8 cellular contexts compared by ENCODE assay signal in the genomic region with DNA sequence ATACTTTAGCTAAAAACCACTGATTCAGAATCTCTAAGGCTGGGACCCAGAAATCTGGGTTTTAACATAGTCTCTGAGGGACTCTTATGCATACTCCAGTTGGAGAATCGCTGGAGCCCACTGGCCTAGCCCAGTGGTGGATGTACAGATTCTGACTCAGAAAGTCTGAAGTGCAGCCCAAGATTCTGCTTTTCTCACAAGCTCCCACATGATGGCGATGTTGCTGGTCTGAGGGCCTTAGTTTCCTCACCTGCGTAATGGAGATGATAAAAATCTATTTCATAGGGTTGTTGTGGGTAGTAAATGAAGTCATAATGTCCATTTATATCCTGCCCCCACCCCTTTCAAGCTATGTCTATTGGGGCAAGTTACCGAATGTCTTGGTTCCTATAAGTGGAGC. TPM values are rescaled to one million over a fixed set of nuclear protein-coding genes. Genes with fewer than 3 reads are reported as not detected.
DNase-seq lines count a peak whose midpoint lies in the region; ATAC-seq and TF ChIP-seq lines count a peak whose summit lies in the region.

No MANE protein-coding gene starts in this region.

- no peak overlapping the region for H3K27ac Mint-ChIP-seq in activated T-cell treated with anti-CD3 and anti-CD28 coated beads, Interleukin-2, amount 50 U/mL, for 24 hours
- no peak overlapping the region for H3K27ac Mint-ChIP-seq in activated CD8-positive, alpha-beta T cell treated with anti-CD3 and anti-CD28 coated beads for 36 hours

- H3K27me3 Mint-ChIP-seq in activated T-cell treated with anti-CD3 and anti-CD28 coated beads, Interleukin-2, amount 50 U/mL, for 24 hours, result no peaks in the 10 kb centered on the region
- no peaks in the 10 kb centered on the region for H3K27me3 Mint-ChIP-seq in activated CD8-positive, alpha-beta T cell treated with anti-CD3 and anti-CD28 coated beads for 36 hours

- H3K27me3 ChIP-seq in Karpas-422 (ENCODE audit: low read length), result no peaks in the 10 kb centered on the region
- no peaks in the 10 kb centered on the region for H3K27me3 ChIP-seq in upper lobe of right lung

- H4K20me1 ChIP-seq in Karpas-422 (ENCODE audit: insufficient read depth, low read depth, low read length), result no peaks in the 10 kb centered on the region

- peak; percentile 16 for DNase-seq in activated T-cell treated with anti-CD3 and anti-CD28 coated beads for 1 hour (ENCODE audit: low read depth)
- DNase-seq in activated T-cell treated with anti-CD3 and anti-CD28 coated beads, Interleukin-2, amount 50 U/mL, for 24 hours, result no peak
- peak; percentile 82 for DNase-seq in Karpas-422
- peak; percentile 68 for DNase-seq in activated CD8-positive, alpha-beta T cell treated with anti-CD3 and anti-CD28 coated beads for 36 hours
- DNase-seq in islet precursor cell, result peak; percentile 63
- DNase-seq in upper lobe of right lung, result no peak
- DNase-seq in GM19240 (ENCODE audit: insufficient read length, low spot score), result no peak

- H3K9ac ChIP-seq in Karpas-422 (ENCODE audit: low read length), result no peak overlapping the region

- H3K4me1 ChIP-seq in Karpas-422 (ENCODE audit: low read length) (peaks cover 26% of the 10 kb centered on the region), upper lobe of right lung (no peaks in the 10 kb centered on the region)

- H3K36me3 Mint-ChIP-seq in activated T-cell treated with anti-CD3 and anti-CD28 coated beads, Interleukin-2, amount 50 U/mL, for 24 hours (ENCODE audit: low read depth), result no peaks in the 10 kb centered on the region
- H3K36me3 Mint-ChIP-seq in activated CD8-positive, alpha-beta T cell treated with anti-CD3 and anti-CD28 coated beads for 36 hours (ENCODE audit: low read depth), result no peaks in the 10 kb centered on the region

- H3K4me3 ChIP-seq in Karpas-422 (ENCODE audit: low read length), result no peak overlapping the region
- H3K4me3 ChIP-seq in upper lobe of right lung, result no peak overlapping the region

- H3K79me2 ChIP-seq in Karpas-422 (ENCODE audit: low read length), result no peaks in the 10 kb centered on the region

- no peaks in the 10 kb centered on the region for H3K36me3 ChIP-seq in Karpas-422 (ENCODE audit: insufficient read depth, low read length)
- H3K36me3 ChIP-seq in upper lobe of right lung, result no peaks in the 10 kb centered on the region

- H3K9me3 ChIP-seq in Karpas-422 (ENCODE audit: low read length) (no peaks in the 10 kb centered on the region), upper lobe of right lung (no peaks in the 10 kb centered on the region)

- no peaks in the 10 kb centered on the region for H3K9me2 ChIP-seq in Karpas-422 (replicated peaks; ENCODE audit: insufficient read depth, low read length)

- no peak overlapping the region for H2AFZ ChIP-seq in Karpas-422 (ENCODE audit: low read length)

- intact Hi-C loops in activated CD8-positive, alpha-beta T cell treated with anti-CD3 and anti-CD28 coated beads for 36 hours (cut with micrococcal nuclease), result no loop called here
- intact Hi-C loops in upper lobe of right lung (cut with DNase I), result no loop called here

- no peaks in the 10 kb centered on the region for H3K9me3 Mint-ChIP-seq in activated T-cell treated with anti-CD3 and anti-CD28 coated beads, Interleukin-2, amount 50 U/mL, for 24 hours
- no peaks in the 10 kb centered on the region for H3K9me3 Mint-ChIP-seq in activated CD8-positive, alpha-beta T cell treated with anti-CD3 and anti-CD28 coated beads for 36 hours

- POLR2A ChIA-PET in activated CD8-positive, alpha-beta T cell treated with anti-CD3 and anti-CD28 coated beads for 36 hours (lab: Charles Lee), result interaction anchor here (1.0 kb wide), 1 partner anchor 9 kb away, joined by 5 read pairs; no protein-coding TSS in a partner anchor

- CTCF ChIA-PET in activated CD8-positive, alpha-beta T cell treated with anti-CD3 and anti-CD28 coated beads for 36 hours (lab: Charles Lee), result interaction anchor here (0.9 to 4.2 kb wide), 18 partner anchors 9 to 367 kb away, joined by 3 to 48 read pairs (median 5); no protein-coding TSS in a partner anchor

- H3K4me2 ChIP-seq in Karpas-422 (ENCODE audit: low read depth, low read length, poor library complexity, severe bottlenecking), result no peak overlapping the region

- peak; percentile 67 for TF ChIP-seq CTCF in activated CD8-positive, alpha-beta T cell treated with anti-CD3 and anti-CD28 coated beads for 36 hours (IDR thresholded peaks at IDR 0.05)
- peak; percentile 46 for TF ChIP-seq CTCF in upper lobe of right lung (IDR thresholded peaks at IDR 0.05)

- ATAC-seq in activated CD8-positive, alpha-beta T cell treated with anti-CD3 and anti-CD28 coated beads for 36 hours, result peak; percentile 98
- ATAC-seq in upper lobe of right lung (peak; percentile 76), HG03460 (IDR thresholded peaks at IDR 0.05; ENCODE audit: unreplicated experiment) (no peak)

- no peak overlapping the region for H3K4me3 Mint-ChIP-seq in activated T-cell treated with anti-CD3 and anti-CD28 coated beads, Interleukin-2, amount 50 U/mL, for 24 hours
- H3K4me3 Mint-ChIP-seq in activated CD8-positive, alpha-beta T cell treated with anti-CD3 and anti-CD28 coated beads for 36 hours, result no peak overlapping the region

- no peak overlapping the region for H3K27ac ChIP-seq in Karpas-422 (ENCODE audit: low read length)
- H3K27ac ChIP-seq in upper lobe of right lung, result no peak overlapping the region

- H3K4me1 Mint-ChIP-seq in activated T-cell treated with anti-CD3 and anti-CD28 coated beads, Interleukin-2, amount 50 U/mL, for 24 hours (ENCODE audit: low read depth), result peaks cover 2% of the 10 kb centered on the region
- peaks cover 2% of the 10 kb centered on the region for H3K4me1 Mint-ChIP-seq in activated CD8-positive, alpha-beta T cell treated with anti-CD3 and anti-CD28 coated beads for 36 hours (ENCODE audit: low read depth)

RNA-seq across cellular contexts. Expression of a gene that starts 7.7 kb away (rescaled TPM):
- total RNA-seq in Karpas-422 (2014; rRNA removed; shearing (Covaris generic); ENCODE audit: low replicate concordance), result 4.7 and 19.3 TPM in 2 replicates
- total RNA-seq in activated CD8-positive, alpha-beta T cell treated with anti-CD3 and anti-CD28 coated beads for 36 hours, result 1 to 10 TPM; 8.6 to 9.0 TPM
- 13.8 TPM for total RNA-seq in upper lobe of right lung

RNA-seq across cellular contexts. Expression of a gene that starts 19.9 kb away (rescaled TPM):
- total RNA-seq in Karpas-422 (2014; rRNA removed; shearing (Covaris generic); ENCODE audit: low replicate concordance), result not detected in 2 replicates
- total RNA-seq in activated CD8-positive, alpha-beta T cell treated with anti-CD3 and anti-CD28 coated beads for 36 hours, result not detected
- not detected for total RNA-seq in upper lobe of right lung

Comparison
In these comparisons a context has a peak if more than half of its experiments do, and no peak if none do; other contexts are left out.
1. DNase-seq: peak in activated T-cell treated with anti-CD3 and anti-CD28 coated beads for 1 hour (single experiment), Karpas-422 (single experiment), activated CD8-positive, alpha-beta T cell treated with anti-CD3 and anti-CD28 coated beads for 36 hours (single experiment) and islet precursor cell (single experiment); none in activated T-cell treated with anti-CD3 and anti-CD28 coated beads, Interleukin-2, amount 50 U/mL, for 24 hours (single experiment), upper lobe of right lung (single experiment) and GM19240 (single experiment).